10 cellular contexts compared by ENCODE assay signal in the genomic region with DNA sequence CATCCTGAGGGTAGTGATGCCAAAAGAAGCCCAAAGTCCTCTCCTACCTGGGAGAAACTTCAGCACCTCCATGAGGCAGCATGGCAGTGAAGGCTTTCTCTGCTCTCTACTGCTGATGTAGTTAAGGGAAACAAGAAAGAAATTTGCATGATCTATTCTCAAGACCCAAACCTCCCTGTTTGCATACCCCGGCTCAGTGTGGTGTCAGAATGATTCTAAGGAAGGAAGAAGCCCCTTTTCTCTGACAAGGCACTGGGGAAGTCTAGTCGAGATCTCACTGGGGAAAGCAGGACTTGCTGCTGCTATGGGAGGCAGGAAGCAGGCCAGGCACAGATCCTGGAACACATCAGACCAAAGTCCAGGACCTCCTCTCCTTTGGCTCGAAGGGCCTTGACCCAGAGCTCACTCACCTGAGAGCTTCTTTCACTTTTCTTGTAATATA.
DNase-seq lines count a peak whose midpoint lies in the region; ATAC-seq, FAIRE-seq and TF ChIP-seq lines count a peak whose summit lies in the region.
"Had no signal": no experiment of that assay in that cellular context is flagged by ENCODE, and none has a peak within 500 bp of the region (broad histone marks: within the 10 kb centered on the region; RNA-seq: fewer than 3 reads in every experiment).

No MANE protein-coding gene starts in this region.

- CTCF ChIA-PET in activated B cell treated with CpG ODN at 0.5 μM for 24 hours (lab: Charles Lee), result no interaction called here

- H3K4me3 Mint-ChIP-seq in activated T-cell treated with anti-CD3 and anti-CD28 coated beads, Interleukin-2, amount 50 U/mL, for 72 hours, result peak overlapping the region; percentile 76 to 86
- peak overlapping the region; percentile 50 for H3K4me3 Mint-ChIP-seq in activated B cell treated with CpG ODN at 0.5 μM for 24 hours

- no peak overlapping the region for H3K4me3 ChIP-seq in transverse colon
- H3K4me3 ChIP-seq: skin epidermis had no signal

- no peaks in the 10 kb centered on the region for H3K9me3 Mint-ChIP-seq in activated T-cell treated with anti-CD3 and anti-CD28 coated beads, Interleukin-2, amount 50 U/mL, for 72 hours
- H3K9me3 Mint-ChIP-seq in activated B cell treated with CpG ODN at 0.5 μM for 24 hours, result no peaks in the 10 kb centered on the region

- peak overlapping the region in 3 of 4 donors; percentile 38 to 56 (median 43) for H3K27ac ChIP-seq in transverse colon

- 33 to 64% methylated on average over 1 to 3 of the region's 3 CpGs for WGBS in transverse colon (ENCODE audit: low coverage in 1 of 2), 2 donors

- in situ Hi-C loops in transverse colon (cut with MboI; ENCODE audit: low pct_ligation_motif_present in 1 of 4, low pct_unique_long_range_greater_than_20kb in 1 of 4, low sequenced_read_pairs in 3 of 4), result no loop called here

- POLR2A ChIA-PET in activated B cell treated with CpG ODN at 0.5 μM for 24 hours (lab: Charles Lee), result interaction anchor here (0.6 to 1.0 kb wide), 2 partner anchors 10 to 13 kb away, joined by 3 to 4 read pairs; no protein-coding TSS in a partner anchor

- peaks cover 0 to 2% of the 10 kb centered on the region in 2 donors for H3K36me3 Mint-ChIP-seq in activated T-cell treated with anti-CD3 and anti-CD28 coated beads, Interleukin-2, amount 50 U/mL, for 72 hours (ENCODE audit: insufficient read depth in 2 of 2)
- no peaks in the 10 kb centered on the region for H3K36me3 Mint-ChIP-seq in activated B cell treated with CpG ODN at 0.5 μM for 24 hours (ENCODE audit: low read depth)

- intact Hi-C loops in activated B cell treated with CpG ODN at 0.5 μM for 24 hours (cut with micrococcal nuclease), result loop anchor here (2.0 to 5.0 kb wide), 2 partner anchors 16 to 46 kb away; no protein-coding TSS in a partner anchor
- intact Hi-C loops in transverse colon (cut with DNase I; ENCODE audit: low total_unique reads), result no loop called here

- H3K4me1 Mint-ChIP-seq in activated T-cell treated with anti-CD3 and anti-CD28 coated beads, Interleukin-2, amount 50 U/mL, for 72 hours (ENCODE audit: low read depth), result peaks cover 83% of the 10 kb centered on the region
- H3K4me1 Mint-ChIP-seq in activated B cell treated with CpG ODN at 0.5 μM for 24 hours, result peaks cover 31% of the 10 kb centered on the region

- no peak for TF ChIP-seq POLR2A in transverse colon (IDR thresholded peaks at IDR 0.05)
- no peak for TF ChIP-seq POLR2A in H54 (IDR thresholded peaks at IDR 0.05; ENCODE audit: low read depth, low read length)

- TF ChIP-seq EP300 in transverse colon (IDR thresholded peaks at IDR 0.05; ENCODE audit: low read depth), result no peak

- FAIRE-seq in H54 (lab: Jason Lieb, UNC), result no peak

- TF ChIP-seq CTCF in activated B cell treated with CpG ODN at 0.5 μM for 24 hours (IDR thresholded peaks at IDR 0.05) (no peak), transverse colon (IDR thresholded peaks at IDR 0.05) (no peak)

- peaks cover 0 to 11% (median 1%) of the 10 kb centered on the region in 4 donors for H3K4me1 ChIP-seq in transverse colon

- no peak for DNase-seq in activated T-cell treated with anti-CD3 and anti-CD28 coated beads, Interleukin-2, amount 50 U/mL, for 72 hours
- DNase-seq in activated T-cell treated with anti-CD3 and anti-CD28 coated beads for 4 hours (no peak), activated B cell treated with CpG ODN at 0.5 μM for 24 hours (no peak), transverse colon (peak; percentile 48), H54 (ENCODE audit: insufficient read length, low spot score) (no peak), NCI-H187 treated with DMSO at 0.1 percent for 48 hours (lab: John Stamatoyannopoulos, UW) (no peak), KG1 (lab: John Stamatoyannopoulos, UW) (no peak)
- DNase-seq: NCI-H1417 treated with DMSO at 0.1 percent for 48 hours had no signal

- no peaks in the 10 kb centered on the region for H3K36me3 ChIP-seq in transverse colon

- peak overlapping the region; percentile 92 for H3K27ac Mint-ChIP-seq in activated T-cell treated with anti-CD3 and anti-CD28 coated beads, Interleukin-2, amount 50 U/mL, for 72 hours
- peak overlapping the region; percentile 86 for H3K27ac Mint-ChIP-seq in activated B cell treated with CpG ODN at 0.5 μM for 24 hours

- ATAC-seq in activated T-cell treated with anti-CD3 and anti-CD28 coated beads, Interleukin-2, amount 50 U/mL, for 72 hours (replicated peaks in 1 of 2), result peak in 1 of 2 donors; percentile 8
- ATAC-seq in HG02938 (IDR thresholded peaks at IDR 0.05; ENCODE audit: unreplicated experiment), result peak; percentile 84
- peak; percentile 89 for ATAC-seq in activated B cell treated with CpG ODN at 0.5 μM for 24 hours (ENCODE audit: low read depth)

- no peaks in the 10 kb centered on the region for H3K9me3 ChIP-seq in transverse colon

- no peaks in the 10 kb centered on the region for H3K27me3 ChIP-seq in transverse colon

- H3K27me3 Mint-ChIP-seq in activated T-cell treated with anti-CD3 and anti-CD28 coated beads, Interleukin-2, amount 50 U/mL, for 72 hours (ENCODE audit: low read depth), result no peaks in the 10 kb centered on the region
- no peaks in the 10 kb centered on the region for H3K27me3 Mint-ChIP-seq in activated B cell treated with CpG ODN at 0.5 μM for 24 hours
